In the genomic region with DNA sequence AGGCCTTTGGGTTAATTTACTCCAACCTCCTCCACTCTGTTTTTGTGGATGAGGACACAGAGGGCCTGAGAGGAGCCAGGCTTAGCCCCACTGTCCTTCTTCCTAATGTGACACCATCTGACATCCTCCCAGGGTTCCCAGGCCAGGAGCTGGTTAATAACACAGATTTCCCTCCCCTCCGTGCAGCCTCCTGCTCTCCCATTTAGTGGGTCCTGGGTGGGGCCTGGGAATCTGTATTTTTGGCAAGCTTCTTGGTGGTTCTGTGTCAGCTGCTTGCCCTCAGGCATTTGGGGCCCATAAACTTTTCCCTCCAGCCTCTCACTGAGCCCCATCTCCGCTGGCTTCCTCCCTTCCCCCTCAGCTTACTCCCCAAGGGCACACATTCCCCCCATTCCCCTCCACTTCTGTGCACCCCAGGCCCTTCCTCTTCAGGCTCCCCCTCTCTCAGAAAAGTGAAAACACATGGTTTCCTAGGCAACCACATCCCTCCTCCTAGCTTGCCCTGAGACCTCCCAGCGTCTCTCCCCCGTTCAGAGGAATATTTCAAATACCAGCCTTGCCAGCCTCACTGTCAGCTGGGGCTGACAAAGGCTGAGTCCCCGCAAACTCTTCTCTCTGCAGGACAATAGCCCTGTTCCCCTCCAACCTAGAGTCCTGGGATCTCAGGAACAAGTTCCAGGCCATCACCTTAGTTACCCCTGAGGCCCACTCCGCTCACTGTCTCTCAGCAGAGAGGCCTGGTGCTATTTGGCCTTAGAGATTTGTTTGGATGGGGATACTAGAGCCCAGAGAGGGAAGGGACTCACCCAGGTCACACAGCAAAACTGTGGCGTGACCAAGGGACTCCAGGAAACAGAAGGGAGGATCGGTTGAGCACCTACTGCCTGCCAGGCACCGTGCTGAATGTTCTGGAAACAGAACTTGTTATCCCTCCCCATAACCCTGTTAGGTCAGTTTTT, we compare ENCODE assay signal across 14 cellular contexts. TPM values are rescaled to one million over a fixed set of nuclear protein-coding genes. Genes with fewer than 3 reads are reported as not detected.
DNase-seq lines count a peak whose midpoint lies in the region; ATAC-seq and TF ChIP-seq lines count a peak whose summit lies in the region.
"Had no signal": no experiment of that assay in that cellular context is flagged by ENCODE, and none has a peak within 500 bp of the region (broad histone marks: within the 10 kb centered on the region; RNA-seq: fewer than 3 reads in every experiment).

No MANE protein-coding gene starts in this region.

- peak overlapping the region; percentile 83 for H3K27ac Mint-ChIP-seq in endothelial cell (ENCODE audit: unreplicated experiment)

- H3K9me3 Mint-ChIP-seq in endothelial cell (ENCODE audit: unreplicated experiment) = no peaks in the 10 kb centered on the region

- no peaks in the 10 kb centered on the region for H3K36me3 ChIP-seq in heart left ventricle
- H3K36me3 ChIP-seq in lower lobe of right lung = no peaks in the 10 kb centered on the region
- no peaks in the 10 kb centered on the region for H3K36me3 ChIP-seq in upper lobe of right lung
- H3K36me3 ChIP-seq: adrenal gland, transverse colon had no signal

- 81 to 90% (median 84%) methylated on average over 9 of the region's 9 CpGs for WGBS in heart left ventricle, 4 donors

- H3K27ac ChIP-seq in heart left ventricle (peak overlapping the region in 10 of 12 donors; percentile 15 to 80 (median 62)), lower lobe of right lung (peak overlapping the region; percentile 76), upper lobe of right lung (peak overlapping the region; percentile 65)
- H3K27ac ChIP-seq: adrenal gland, KMS-11, transverse colon had no signal

- intact Hi-C loops in heart left ventricle (cut with DNase I) = loop anchor here in 1 of 10 donors (5.0 kb wide), 1 partner anchor 40 kb away; no protein-coding TSS in a partner anchor
- intact Hi-C loops in cardiac septum (cut with DNase I) = no loop called here
- intact Hi-C loops in lower lobe of right lung (cut with DNase I) = no loop called here
- intact Hi-C loops in upper lobe of right lung (cut with DNase I) = no loop called here

- H3K36me3 Mint-ChIP-seq in endothelial cell (ENCODE audit: low read depth, unreplicated experiment) = no peaks in the 10 kb centered on the region

- H3K4me1 ChIP-seq in heart left ventricle (peaks cover 0 to 66% (median 27%) of the 10 kb centered on the region in 12 donors), lower lobe of right lung (peaks cover 37% of the 10 kb centered on the region), upper lobe of right lung (peaks cover 7% of the 10 kb centered on the region)
- H3K4me1 ChIP-seq: adrenal gland had no signal

- no peak for TF ChIP-seq POLR2A in heart left ventricle (IDR thresholded peaks at IDR 0.05)

- peaks cover 15% of the 10 kb centered on the region for H3K27me3 Mint-ChIP-seq in endothelial cell (ENCODE audit: unreplicated experiment)

- no peak overlapping the region for H3K4me3 ChIP-seq in heart left ventricle
- peak overlapping the region; percentile 45 for H3K4me3 ChIP-seq in lower lobe of right lung
- H3K4me3 ChIP-seq in upper lobe of right lung = peak overlapping the region; percentile 8
- H3K4me3 ChIP-seq: adrenal gland, transverse colon had no signal

- no peak for ATAC-seq in heart left ventricle
- ATAC-seq in lower lobe of right lung = no peak
- ATAC-seq in upper lobe of right lung = no peak
- ATAC-seq in HG03039 (IDR thresholded peaks at IDR 0.05; ENCODE audit: unreplicated experiment) = no peak
- ATAC-seq: activated CD4-positive, CD25-positive, alpha-beta regulatory T cell treated with anti-CD3 and anti-CD28 coated beads, Interleukin-2, amount 50 U/mL, for 24 hours had no signal

- no peaks in the 10 kb centered on the region for H3K9me3 ChIP-seq in heart left ventricle
- no peaks in the 10 kb centered on the region for H3K9me3 ChIP-seq in lower lobe of right lung
- no peaks in the 10 kb centered on the region for H3K9me3 ChIP-seq in upper lobe of right lung
- H3K9me3 ChIP-seq: adrenal gland, transverse colon had no signal

- no peak overlapping the region for H3K4me3 Mint-ChIP-seq in endothelial cell (ENCODE audit: unreplicated experiment)

- H3K27me3 ChIP-seq in heart left ventricle = no peaks in the 10 kb centered on the region
- no peaks in the 10 kb centered on the region for H3K27me3 ChIP-seq in lower lobe of right lung (ENCODE audit: low read depth)
- H3K27me3 ChIP-seq in upper lobe of right lung = no peaks in the 10 kb centered on the region
- H3K27me3 ChIP-seq: adrenal gland had no signal

- peaks cover 49% of the 10 kb centered on the region for H3K4me1 Mint-ChIP-seq in endothelial cell (ENCODE audit: unreplicated experiment)

- no peak for TF ChIP-seq CTCF in heart left ventricle (IDR thresholded peaks at IDR 0.05)
- TF ChIP-seq CTCF in endothelial cell (IDR thresholded peaks at IDR 0.05; ENCODE audit: unreplicated experiment) = no peak
- no peak for TF ChIP-seq CTCF in lower lobe of right lung (IDR thresholded peaks at IDR 0.05)
- TF ChIP-seq CTCF in upper lobe of right lung (IDR thresholded peaks at IDR 0.05) = no peak

- DNase-seq in heart left ventricle (no peak), cardiac septum (ENCODE audit: low spot score) (no peak), endothelial cell (ENCODE audit: low spot score) (no peak), lower lobe of right lung (no peak), upper lobe of right lung (no peak), NCI-H2107 treated with DMSO at 0.1 percent for 48 hours (lab: John Stamatoyannopoulos, UW; ENCODE audit: unreplicated experiment) (no peak), SHP77 treated with DMSO at 0.1 percent for 48 hours (lab: John Stamatoyannopoulos, UW) (no peak)
- DNase-seq: adrenal gland, dermis blood vessel endothelial cell, NCI-H187 treated with DMSO at 0.1 percent for 48 hours, transverse colon had no signal

RNA-seq across cellular contexts. Expression of gene SMAD6, which starts 44.7 kb away (rescaled TPM):
- total RNA-seq in heart left ventricle (10 to 100 TPM; 14.4 to 65.9 (median 20.8) TPM), cardiac septum (50.2 TPM), endothelial cell (ENCODE audit: unreplicated experiment) (21.3 TPM), lower lobe of right lung (159 TPM), upper lobe of right lung (167 TPM)
- polyA plus RNA-seq in heart left ventricle = 10 to 100 TPM; 10.4 to 19.0 TPM

Comparison
In these comparisons a context has a peak if more than half of its experiments do, and no peak if none do; other contexts are left out.
1. H3K4me3 ChIP-seq: peak in lower lobe of right lung (single experiment) and upper lobe of right lung (single experiment); none in heart left ventricle (0 of 12).
2. Peak in every context shown above with its lines, with median percentiles within 50 percentile points of each other: H3K27ac ChIP-seq.